In the genomic region with DNA sequence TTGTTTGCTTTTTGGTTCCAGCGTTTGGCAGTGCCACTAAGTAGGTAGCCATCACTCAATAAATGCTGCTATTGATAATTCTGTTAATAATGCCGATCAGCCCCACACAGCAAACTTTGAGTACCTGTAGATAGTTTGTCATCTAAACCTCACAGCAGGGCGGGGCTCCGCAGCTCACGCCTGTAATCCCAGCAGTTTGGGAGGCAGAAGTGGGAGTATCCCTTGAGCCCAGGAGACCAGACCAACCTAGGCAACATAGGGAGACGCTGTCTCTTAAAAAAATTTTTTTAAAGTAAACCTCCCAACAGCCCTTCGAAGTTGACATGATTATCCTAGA, we compare ENCODE assay signal across 7 cellular contexts. TPM values are rescaled to one million over a fixed set of nuclear protein-coding genes. Genes with fewer than 3 reads are reported as not detected.
DNase-seq lines count a peak whose midpoint lies in the region; ATAC-seq and TF ChIP-seq lines count a peak whose summit lies in the region.

No MANE protein-coding gene starts in this region.

- no peak for DNase-seq in H7
- no peak for DNase-seq in T-cell
- DNase-seq in foreskin fibroblast = no peak
- DNase-seq in NCI-H2171 treated with DMSO at 0.1 percent for 48 hours (lab: John Stamatoyannopoulos, UW) = no peak
- no peak for DNase-seq in posterior vena cava (ENCODE audit: low spot score)
- no peak for DNase-seq in ureter (ENCODE audit: low spot score)

- H3K36me3 ChIP-seq in H7 (replicated peaks; ENCODE audit: control insufficient read depth, insufficient read depth, low read length) (peaks cover 2% of the 10 kb centered on the region), skeletal muscle tissue (ENCODE audit: control insufficient read depth in 3 of 3, insufficient read depth in 3 of 3, low read length in 3 of 3) (peaks cover 0 to 6% (median 6%) of the 10 kb centered on the region in 3 donors)

- H3K4me3 ChIP-seq in H7 (ENCODE audit: insufficient read depth, low read depth, low read length) = peak overlapping the region; percentile 95; the same call in 1 of the 2 replicates
- H3K4me3 ChIP-seq in foreskin fibroblast (ENCODE audit: low read depth in 1 of 2, low read length in 2 of 2) = peak overlapping the region; percentile 93 to 94
- peak overlapping the region; percentile 62 to 96 (median 93) for H3K4me3 ChIP-seq in skeletal muscle tissue (ENCODE audit: low read length in 3 of 3)

- intact Hi-C loops in posterior vena cava (cut with DNase I) = no loop called here

- no peaks in the 10 kb centered on the region for H3K27me3 ChIP-seq in H7 (ENCODE audit: control insufficient read depth, insufficient read depth, low read length)
- H3K27me3 ChIP-seq in skeletal muscle tissue (ENCODE audit: control insufficient read depth in 3 of 3, insufficient read depth in 3 of 3, low read length in 3 of 3) = no peaks in the 10 kb centered on the region

- CTCF ChIA-PET in T-cell (lab: Charles Lee) = no interaction called here

- peak overlapping the region; percentile 99 for H3K27ac Mint-ChIP-seq in T-cell

- H3K4me3 Mint-ChIP-seq in T-cell = peak overlapping the region; percentile 98 to 100 (median 99)

- H3K36me3 Mint-ChIP-seq in T-cell = peaks cover 6% of the 10 kb centered on the region

- H3K27ac ChIP-seq in skeletal muscle tissue (ENCODE audit: low read depth, low read length) = no peak overlapping the region

- no peak for TF ChIP-seq CTCF in foreskin fibroblast (IDR thresholded peaks at IDR 0.05; ENCODE audit: low read depth, low read length)

- H3K4me1 Mint-ChIP-seq in T-cell = peaks cover 58 to 67% (median 63%) of the 10 kb centered on the region in 3 donors

- peaks cover 0 to 4% (median 3%) of the 10 kb centered on the region in 3 donors for H3K9me3 Mint-ChIP-seq in T-cell

- ATAC-seq in T-cell (replicated peaks in 1 of 4) = no peak

- H3K27me3 Mint-ChIP-seq in T-cell = no peaks in the 10 kb centered on the region

- H3K4me1 ChIP-seq in skeletal muscle tissue (ENCODE audit: control insufficient read depth in 3 of 3, insufficient read depth in 3 of 3, low read length in 3 of 3) = peaks cover 19 to 24% (median 22%) of the 10 kb centered on the region in 3 donors

- no peaks in the 10 kb centered on the region for H3K9me3 ChIP-seq in skeletal muscle tissue (ENCODE audit: control insufficient read depth in 3 of 3, low read length in 3 of 3)

- peak overlapping the region; percentile 12 to 99 (median 94) for H3K9ac ChIP-seq in skeletal muscle tissue (ENCODE audit: low read depth in 1 of 3, low read length in 3 of 3)

- POLR2A ChIA-PET in T-cell (lab: Charles Lee) = interaction anchor here in 1 of 2 donors (1.0 kb wide), 1 partner anchor 714 kb away, joined by 3 read pairs; a partner anchor contains a TSS

RNA-seq across cellular contexts. Expression of a gene that starts 1.6 kb away (rescaled TPM):
- total RNA-seq in H7 (2014; rRNA removed; shearing (Covaris generic)) = 99.8 and 114 TPM in 2 replicates
- total RNA-seq in T-cell (10 to 100 TPM; 36.6 to 72.8 (median 60.9) TPM), skeletal muscle tissue (63.7 TPM), posterior vena cava (10 to 100 TPM; 41.8 to 45.4 TPM), ureter (60.3 TPM)

RNA-seq across cellular contexts. Expression of a gene that starts 4.3 kb away (rescaled TPM):
- 33.2 and 42.7 TPM in 2 replicates for total RNA-seq in H7 (2014; rRNA removed; shearing (Covaris generic))
- total RNA-seq in T-cell (10 to 100 TPM; 34.4 to 42.7 (median 38.4) TPM), skeletal muscle tissue (24.5 TPM), posterior vena cava (10 to 100 TPM; 27.2 to 27.9 TPM), ureter (53.9 TPM)

RNA-seq across cellular contexts. Expression of a gene that starts 59.8 kb away (rescaled TPM):
- total RNA-seq in H7 (2014; rRNA removed; shearing (Covaris generic)) = not detected in 2 replicates
- total RNA-seq in T-cell (under 1 TPM in 1 of 5 donors, not detected in 4; 0.29 TPM), skeletal muscle tissue (not detected), posterior vena cava (not detected), ureter (1.4 TPM)
